ENCODE assay signal across 4 cellular contexts in genomic region chr20:51310216-51310615, GRCh38.
TF ChIP-seq lines count a peak whose summit lies in the region.

No MANE protein-coding gene starts in this region.

TF ChIP-seq in IMR-90, 13 proteins besides CTCF, POLR2A, EP300 and RAD21:
- TF ChIP-seq MXI1 (IDR thresholded peaks at IDR 0.05; ENCODE audit: borderline replicate concordance, low read depth, low read length) = no peak
- TF ChIP-seq ELK1 (IDR thresholded peaks at IDR 0.05; ENCODE audit: borderline replicate concordance, low read depth, low read length) = no peak
- no peak for TF ChIP-seq USF2 (IDR thresholded peaks at IDR 0.05; ENCODE audit: low read depth, low read length)
- no peak for TF ChIP-seq SMC3 (IDR thresholded peaks at IDR 0.05; ENCODE audit: low read depth, low read length)
- TF ChIP-seq CHD1 (IDR thresholded peaks at IDR 0.05; ENCODE audit: low read depth, low read length) = no peak
- TF ChIP-seq CEBPB (IDR thresholded peaks at IDR 0.05; ENCODE audit: low read depth, low read length) = peak; percentile 86
- TF ChIP-seq MAZ (IDR thresholded peaks at IDR 0.05; ENCODE audit: borderline replicate concordance, low read depth, low read length) = no peak

TF ChIP-seq in K562, 482 proteins besides CTCF, POLR2A, EP300 and RAD21:
- TF ChIP-seq KDM4B (IDR thresholded peaks at IDR 0.05; ENCODE audit: borderline replicate concordance in 2 of 2, low read depth in 1 of 2) (no peak), CEBPB (tag; IDR thresholded peaks at IDR 0.05) (peak; percentile 38; the same call in 1 of the 2 replicates)
TF ChIP-seq in K562: peak in this region for 1.

TF ChIP-seq in neural cell, 6 proteins besides CTCF, POLR2A, EP300 and RAD21:
- TF ChIP-seq MXI1 (conservative IDR thresholded peaks at IDR 0.05; ENCODE audit: poor library complexity, severe bottlenecking) (no peak), POLR2AphosphoS5 (IDR thresholded peaks at IDR 0.05) (peak; percentile 48), EZH2 (IDR thresholded peaks at IDR 0.05; ENCODE audit: borderline replicate concordance, insufficient read depth, low read length, poor library complexity, severe bottlenecking) (no peak), REST (IDR thresholded peaks at IDR 0.05; ENCODE audit: borderline replicate concordance) (no peak), TAF1 (IDR thresholded peaks at IDR 0.05; ENCODE audit: low read depth) (no peak), SMC3 (conservative IDR thresholded peaks at IDR 0.05; ENCODE audit: poor library complexity) (peak; percentile 15)

TF ChIP-seq in GM23338, 12 proteins besides CTCF, POLR2A, EP300 and RAD21:
- no peak for TF ChIP-seq JUNB (IDR thresholded peaks at IDR 0.05; ENCODE audit: unreplicated experiment)
- TF ChIP-seq NANOG (IDR thresholded peaks at IDR 0.05; ENCODE audit: borderline replicate concordance) = no peak
- TF ChIP-seq ZNF331 (CRISPR knock-in tag; IDR thresholded peaks at IDR 0.05; ENCODE audit: low read depth) = no peak
- no peak for TF ChIP-seq ZNF462 (CRISPR knock-in tag; IDR thresholded peaks at IDR 0.05)
- TF ChIP-seq EZH2 (IDR thresholded peaks at IDR 0.05; ENCODE audit: low read depth, unreplicated experiment) = no peak
